1 cellular context compared by ENCODE assay signal in the genomic region with DNA sequence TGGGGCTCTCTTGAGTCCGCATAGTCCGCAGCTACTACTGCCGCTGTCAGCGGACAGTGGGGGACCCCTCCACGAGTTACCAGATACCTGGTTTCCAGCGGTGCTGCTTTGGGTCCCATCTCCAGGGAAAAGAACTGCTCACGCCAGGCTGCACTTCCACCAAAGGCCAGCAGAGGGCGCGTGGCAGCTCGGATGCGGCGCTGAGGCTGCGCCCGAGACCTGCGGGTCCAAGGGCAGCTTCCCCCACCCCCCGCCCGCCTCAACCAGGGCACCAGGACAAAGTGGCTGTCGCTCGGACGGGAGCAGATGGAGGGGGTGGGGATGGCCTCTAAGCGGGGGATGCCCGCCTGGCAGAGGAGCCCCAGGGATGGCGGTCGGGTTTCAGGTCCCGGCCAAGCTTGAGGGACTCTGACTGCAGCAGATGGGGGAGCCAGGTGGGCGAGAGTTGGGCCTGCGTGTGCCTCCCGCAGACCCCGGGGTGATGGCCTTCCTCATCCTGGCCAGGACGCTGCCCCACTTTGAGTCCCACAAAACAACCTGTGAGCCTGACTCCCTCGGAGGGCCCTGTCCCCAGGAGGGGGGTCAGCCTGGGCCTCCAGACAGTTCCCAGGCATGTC.
TF ChIP-seq lines count a peak whose summit lies in the region.

No MANE protein-coding gene starts in this region.

TF ChIP-seq in HepG2, 621 proteins besides CTCF, POLR2A, EP300 and RAD21:
- TF ChIP-seq, protein P1, sequence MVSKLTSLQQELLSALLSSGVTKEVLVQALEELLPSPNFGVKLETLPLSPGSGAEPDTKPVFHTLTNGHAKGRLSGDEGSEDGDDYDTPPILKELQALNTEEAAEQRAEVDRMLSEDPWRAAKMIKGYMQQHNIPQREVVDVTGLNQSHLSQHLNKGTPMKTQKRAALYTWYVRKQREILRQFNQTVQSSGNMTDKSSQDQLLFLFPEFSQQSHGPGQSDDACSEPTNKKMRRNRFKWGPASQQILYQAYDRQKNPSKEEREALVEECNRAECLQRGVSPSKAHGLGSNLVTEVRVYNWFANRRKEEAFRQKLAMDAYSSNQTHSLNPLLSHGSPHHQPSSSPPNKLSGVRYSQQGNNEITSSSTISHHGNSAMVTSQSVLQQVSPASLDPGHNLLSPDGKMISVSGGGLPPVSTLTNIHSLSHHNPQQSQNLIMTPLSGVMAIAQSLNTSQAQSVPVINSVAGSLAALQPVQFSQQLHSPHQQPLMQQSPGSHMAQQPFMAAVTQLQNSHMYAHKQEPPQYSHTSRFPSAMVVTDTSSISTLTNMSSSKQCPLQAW (CRISPR knock-in tag; IDR thresholded peaks at IDR 0.05): no peak
- TF ChIP-seq STAG1 (CRISPR knock-in tag; IDR thresholded peaks at IDR 0.05): peak; percentile 22; the same call in 1 of the 2 replicates
